ENCODE assay signal across 8 cellular contexts in the genomic region with DNA sequence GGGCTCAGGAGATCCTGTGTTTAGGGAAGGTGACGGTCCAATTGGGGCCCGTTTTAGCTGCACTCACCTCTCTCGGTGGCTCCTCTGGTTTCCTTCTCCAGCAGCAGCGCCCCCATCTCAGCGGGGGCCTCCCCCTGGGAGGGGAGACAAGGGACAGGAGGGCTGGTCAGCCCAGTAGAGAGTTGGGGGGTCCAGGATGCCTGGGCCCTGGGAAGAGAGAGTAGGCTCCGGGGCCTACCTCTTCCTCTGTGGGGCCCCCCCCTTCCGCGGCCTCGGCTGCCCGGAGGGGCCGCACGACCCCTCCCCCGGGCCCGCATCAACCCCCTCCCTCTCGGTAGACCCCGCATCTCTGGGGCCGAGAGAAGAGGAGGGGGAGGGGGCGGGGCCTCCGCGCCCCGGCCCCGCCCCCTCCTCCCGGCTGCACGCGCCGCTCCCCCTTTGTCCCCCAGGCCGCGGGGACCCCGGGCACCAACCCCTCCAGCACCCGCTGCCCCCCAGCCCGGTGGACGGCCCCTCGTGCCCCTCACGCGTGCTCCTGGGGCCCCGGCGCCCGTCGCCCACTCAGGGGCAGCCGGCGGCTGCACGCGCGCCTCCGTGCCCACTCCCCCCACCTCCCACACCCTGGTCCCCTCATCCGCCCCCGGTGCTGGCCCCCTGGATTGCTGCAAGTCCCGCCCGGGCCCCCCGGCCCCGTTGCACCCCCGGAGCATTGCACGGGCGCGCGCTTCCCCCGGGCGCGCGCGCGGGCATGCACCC. TPM values are rescaled to one million over a fixed set of nuclear protein-coding genes. Genes with fewer than 3 reads are reported as not detected.
DNase-seq lines count a peak whose midpoint lies in the region; ATAC-seq, FAIRE-seq and TF ChIP-seq lines count a peak whose summit lies in the region.

No MANE protein-coding gene starts in this region.

- peaks cover 30% of the 10 kb centered on the region for H3K79me2 ChIP-seq in PC-9 (ENCODE audit: low read depth)

- peaks cover 8% of the 10 kb centered on the region for H3K4me1 Mint-ChIP-seq in endothelial cell (ENCODE audit: unreplicated experiment)

- ATAC-seq in GM18909 (IDR thresholded peaks at IDR 0.05; ENCODE audit: poor library complexity, unreplicated experiment) (peak; percentile 9), HG03159 (IDR thresholded peaks at IDR 0.05; ENCODE audit: unreplicated experiment) (no peak)

- TF ChIP-seq CTCF in PC-9 (conservative IDR thresholded peaks at IDR 0.05) (no peak), endothelial cell (IDR thresholded peaks at IDR 0.05; ENCODE audit: unreplicated experiment) (no peak), neutrophil (IDR thresholded peaks at IDR 0.05) (no peak)

- BruUV-seq in PC-9 (replicated peaks; lab: Mats Ljungman, UMichigan), result no TSS peak

- H3K36me3 ChIP-seq in PC-9 (ENCODE audit: low read depth) (peaks cover 18% of the 10 kb centered on the region; the same call in 1 of the 2 replicates), neutrophil (peaks cover 4% of the 10 kb centered on the region)

- H3K4me3 ChIP-seq in PC-9 (peak overlapping the region; percentile 73), neutrophil (ENCODE audit: low read depth in 1 of 2, low read length in 1 of 2) (peak overlapping the region; percentile 89 to 91)

- H3K9me3 ChIP-seq in PC-9 (ENCODE audit: insufficient read depth, low read depth), result no peaks in the 10 kb centered on the region
- no peaks in the 10 kb centered on the region for H3K9me3 ChIP-seq in neutrophil

- FAIRE-seq in HTR-8/SVneo (lab: Jason Lieb, UNC), result no peak

- no peaks in the 10 kb centered on the region for H3K9me3 Mint-ChIP-seq in endothelial cell (ENCODE audit: unreplicated experiment)

- DNase-seq in PC-9 (no peak), endothelial cell (ENCODE audit: low spot score) (no peak), HuH-7.5 (ENCODE audit: low spot score) (no peak), HTR-8/SVneo (ENCODE audit: insufficient read length, low spot score) (no peak)
- no peak for DNase-seq in stimulated activated CD4-positive, alpha-beta T cell treated with anti-CD3 and anti-CD28 coated beads, Interleukin-1b, Interleukin-23, amount 100 ng/mL, for 48 hours

- H2AFZ ChIP-seq in PC-9, result peak overlapping the region; percentile 71; the same call in 1 of the 2 replicates

- no peaks in the 10 kb centered on the region for H3K27me3 ChIP-seq in PC-9 (ENCODE audit: insufficient read depth, low read depth)
- no peaks in the 10 kb centered on the region for H3K27me3 ChIP-seq in neutrophil

- no peak overlapping the region for H3K27ac Mint-ChIP-seq in endothelial cell (ENCODE audit: unreplicated experiment)

- no peak overlapping the region for H3K27ac ChIP-seq in PC-9
- H3K27ac ChIP-seq in neutrophil, result peak overlapping the region; percentile 77

- H3K4me2 ChIP-seq in PC-9, result peak overlapping the region; percentile 87

- peaks cover 2% of the 10 kb centered on the region for H3K27me3 Mint-ChIP-seq in endothelial cell (ENCODE audit: unreplicated experiment)

- no peaks in the 10 kb centered on the region for H3K9me2 ChIP-seq in PC-9 (ENCODE audit: insufficient read depth)

- no peaks in the 10 kb centered on the region for H4K20me1 ChIP-seq in PC-9 (ENCODE audit: insufficient read depth)

- CTCF ChIA-PET in PC-9 (lab: Charles Lee), result no interaction called here

- H3F3A ChIP-seq in PC-9 (ENCODE audit: insufficient read depth, low read depth), result peaks cover 28% of the 10 kb centered on the region

- H3K36me3 Mint-ChIP-seq in endothelial cell (ENCODE audit: low read depth, unreplicated experiment), result peaks cover 8% of the 10 kb centered on the region

- H3K4me3 Mint-ChIP-seq in endothelial cell (ENCODE audit: unreplicated experiment), result peak overlapping the region; percentile 88

- H3K4me1 ChIP-seq in PC-9 (replicated peaks; ENCODE audit: insufficient read depth), result peaks cover 23% of the 10 kb centered on the region
- H3K4me1 ChIP-seq in neutrophil (ENCODE audit: control insufficient read depth in 1 of 2, insufficient read depth in 1 of 2, low read depth in 1 of 2, low read length in 1 of 2), result peaks cover 22 to 23% of the 10 kb centered on the region in 2 experiments

- POLR2A ChIA-PET in PC-9 (lab: Charles Lee; ENCODE audit: unreplicated experiment), result interaction anchor here (0.6 to 1.4 kb wide), 3 partner anchors 70 to 127 kb away, joined by 3 to 11 read pairs (median 8); a partner anchor contains a TSS

- intact Hi-C loops in PC-9 (cut with micrococcal nuclease; ENCODE audit: unreplicated experiment), result loop anchor here (5.0 kb wide), 2 partner anchors 65 to 215 kb away; a partner anchor contains a TSS

RNA-seq across cellular contexts. Expression of a gene that starts 0.5 kb away (rescaled TPM):
- total RNA-seq in PC-9 (2021) (57.3 and 68.3 TPM in 2 replicates), endothelial cell (ENCODE audit: unreplicated experiment) (53.4 TPM)

RNA-seq across cellular contexts. Expression of a gene that starts 4.9 kb away (rescaled TPM):
- total RNA-seq in PC-9 (2021) (16.2 and 20.3 TPM in 2 replicates), endothelial cell (ENCODE audit: unreplicated experiment) (9.0 TPM)

RNA-seq across cellular contexts. Expression of a gene that starts 18.2 kb away (rescaled TPM):
- total RNA-seq in PC-9 (2021) (44.4 and 44.9 TPM in 2 replicates), endothelial cell (ENCODE audit: unreplicated experiment) (1.6 TPM)

RNA-seq across cellular contexts. Expression of a gene that starts 30.5 kb away (rescaled TPM):
- total RNA-seq in PC-9 (2021), result 0.96 and 2.4 TPM in 2 replicates
- 0.82 TPM for total RNA-seq in endothelial cell (ENCODE audit: unreplicated experiment)

RNA-seq across cellular contexts. Expression of a gene that starts 34.4 kb away (rescaled TPM):
- total RNA-seq in PC-9 (2021) (23.1 and 23.4 TPM in 2 replicates), endothelial cell (ENCODE audit: unreplicated experiment) (31.9 TPM)

Comparison
In these comparisons a context has a peak if more than half of its experiments do, and no peak if none do; other contexts are left out.
1. RNA of a gene that starts 18.2 kb away (total RNA-seq): 44.4 to 44.9 TPM in PC-9; 1.6 TPM in endothelial cell (single experiment); every median in the first group is over 10 times any median in the second.